In genomic region chr4:125833-126232, GRCh38 we compare ENCODE assay signal across 8 cellular contexts. TPM values are rescaled to one million over a fixed set of nuclear protein-coding genes. Genes with fewer than 3 reads are reported as not detected.
DNase-seq lines count a peak whose midpoint lies in the region; ATAC-seq and TF ChIP-seq lines count a peak whose summit lies in the region.

No MANE protein-coding gene starts in this region.

- H4K8ac ChIP-seq in trophoblast cell (ENCODE audit: low read depth, low read length) = peak overlapping the region; percentile 89

- H3K14ac ChIP-seq in trophoblast cell (ENCODE audit: low read length) = peak overlapping the region; percentile 69

- H3K4me3 ChIP-seq in Peyer's patch (peak overlapping the region in 3 of 4 donors; percentile 59 to 85 (median 77)), epithelial cell of proximal tubule (ENCODE audit: low read depth, low read length) (peak overlapping the region; percentile 94), trophoblast cell (ENCODE audit: low read depth, low read length) (peak overlapping the region; percentile 97)

- H3K4me1 ChIP-seq in Peyer's patch = peaks cover 0 to 6% (median 2%) of the 10 kb centered on the region in 4 donors
- peaks cover 5 to 9% of the 10 kb centered on the region in 2 experiments for H3K4me1 ChIP-seq in trophoblast cell (ENCODE audit: control insufficient read depth in 1 of 2, insufficient read depth in 2 of 2, low read length in 2 of 2)

- peak overlapping the region; percentile 73 for H2AK5ac ChIP-seq in trophoblast cell (ENCODE audit: low read length)

- peaks cover 16% of the 10 kb centered on the region for H3K79me2 ChIP-seq in trophoblast cell (ENCODE audit: control insufficient read depth, insufficient read depth, low read length, poor library complexity)

- no peak for TF ChIP-seq POLR2A in Peyer's patch (IDR thresholded peaks at IDR 0.05)

- H3K18ac ChIP-seq in trophoblast cell (ENCODE audit: low read length) = peak overlapping the region; percentile 73

- H2BK5ac ChIP-seq in trophoblast cell (ENCODE audit: low read depth, low read length, poor library complexity) = peak overlapping the region; percentile 37

- peak overlapping the region; percentile 30 for H2BK120ac ChIP-seq in trophoblast cell (ENCODE audit: insufficient read depth, low read length, poor library complexity)

- peak; percentile 13 for DNase-seq in EL
- DNase-seq in Peyer's patch = no peak
- DNase-seq in epithelial cell of proximal tubule (ENCODE audit: low read depth) = no peak
- no peak for DNase-seq in trophoblast cell
- DNase-seq in NCI-H2227 (lab: John Stamatoyannopoulos, UW; ENCODE audit: unreplicated experiment) = no peak
- DNase-seq in NCI-H524 treated with DMSO at 0.1 percent for 48 hours (lab: John Stamatoyannopoulos, UW) = no peak
- DNase-seq in kidney tubule cell (ENCODE audit: low spot score) = no peak

- no peak for ATAC-seq in GM18498 (IDR thresholded peaks at IDR 0.05; ENCODE audit: unreplicated experiment)

- H3K4me2 ChIP-seq in trophoblast cell (ENCODE audit: low read length) = peak overlapping the region; percentile 100

- H2BK12ac ChIP-seq in trophoblast cell (ENCODE audit: low read length) = no peak overlapping the region

- H3K36me3 ChIP-seq in Peyer's patch (peaks cover 0 to 12% (median 0%) of the 10 kb centered on the region in 3 donors), trophoblast cell (ENCODE audit: control insufficient read depth in 1 of 2, insufficient read depth in 2 of 2, low read length in 2 of 2) (peaks cover 12 to 20% of the 10 kb centered on the region in 2 experiments)

- H4K91ac ChIP-seq in trophoblast cell (ENCODE audit: low read depth, low read length) = peak overlapping the region; percentile 68

- H2AFZ ChIP-seq in trophoblast cell (ENCODE audit: insufficient read depth, low read length, poor library complexity) = peak overlapping the region; percentile 91

- H3K23ac ChIP-seq in trophoblast cell (ENCODE audit: low read length) = peak overlapping the region; percentile 93

- no peaks in the 10 kb centered on the region for H3K27me3 ChIP-seq in Peyer's patch
- no peaks in the 10 kb centered on the region for H3K27me3 ChIP-seq in trophoblast cell (ENCODE audit: insufficient read depth, low read length)

- H3K9me3 ChIP-seq in Peyer's patch = peaks cover 0 to 20% (median 6%) of the 10 kb centered on the region in 4 donors
- no peaks in the 10 kb centered on the region for H3K9me3 ChIP-seq in trophoblast cell (ENCODE audit: insufficient read depth, low read depth, low read length)

- TF ChIP-seq CTCF in Peyer's patch (IDR thresholded peaks at IDR 0.05) (no peak), epithelial cell of proximal tubule (conservative IDR thresholded peaks at IDR 0.05; ENCODE audit: low read depth, low read length) (no peak)

- H3K27ac ChIP-seq in Peyer's patch = peak overlapping the region in 2 of 4 donors; percentile 81 to 86
- H3K27ac ChIP-seq in trophoblast cell (ENCODE audit: low read depth, low read length) = peak overlapping the region; percentile 65

- peak overlapping the region; percentile 97 for H3K4ac ChIP-seq in trophoblast cell (ENCODE audit: low read depth, low read length)

- H4K12ac ChIP-seq in trophoblast cell (ENCODE audit: low read depth, low read length) = peak overlapping the region; percentile 74

- no CpG with 5 or more reads among the region's 5 CpGs for WGBS in trophoblast cell (ENCODE audit: extremely low coverage, insufficient coverage, insufficient read length)

- peak overlapping the region; percentile 96 for H3K9ac ChIP-seq in trophoblast cell (ENCODE audit: low read length)

- peaks cover 12% of the 10 kb centered on the region for H3K79me1 ChIP-seq in trophoblast cell (ENCODE audit: low read length)

RNA-seq across cellular contexts. Expression of gene ZNF718, which starts 1.5 kb away (rescaled TPM):
- total RNA-seq in Peyer's patch (10 to 100 TPM in 1 of 4 donors, 1 to 10 TPM in 3; 3.5 to 15.7 (median 9.2) TPM), epithelial cell of proximal tubule (4.2 and 6.9 TPM in 2 replicates)
- 4.7 and 5.4 TPM in 2 replicates for polyA plus RNA-seq in trophoblast cell (2013)
